ENCODE assay signal across 15 cellular contexts in genomic region chr18:24609249-24609648, GRCh38.
DNase-seq lines count a peak whose midpoint lies in the region; ATAC-seq and TF ChIP-seq lines count a peak whose summit lies in the region.
"Had no signal": no experiment of that assay in that cellular context is flagged by ENCODE, and none has a peak within 500 bp of the region (broad histone marks: within the 10 kb centered on the region; RNA-seq: fewer than 3 reads in every experiment).

No MANE protein-coding gene starts in this region.

- H4K20me1 ChIP-seq in hepatocyte (ENCODE audit: insufficient read depth, poor library complexity, severe bottlenecking): no peaks in the 10 kb centered on the region

- H3K9me3 ChIP-seq in SJCRH30 (replicated peaks) (no peaks in the 10 kb centered on the region), mesenchymal stem cell (ENCODE audit: control insufficient read depth, low read length) (no peaks in the 10 kb centered on the region), hepatocyte (ENCODE audit: low read depth) (no peaks in the 10 kb centered on the region)

- H4K91ac ChIP-seq in mesenchymal stem cell (ENCODE audit: low read length): no peak overlapping the region

- no peaks in the 10 kb centered on the region for H3K4me1 Mint-ChIP-seq in T-helper 2 cell treated with Interferon-gamma antibody and Interleukin-4, amounts not matched to agents 5 μg/mL and 100 μg/mL, for 36 hours (ENCODE audit: low read depth)
- H3K4me1 Mint-ChIP-seq: CD4-positive, alpha-beta memory T cell had no signal

- H3K4me1 ChIP-seq in SJCRH30 (no peaks in the 10 kb centered on the region), mesenchymal stem cell (ENCODE audit: control insufficient read depth, insufficient read depth, low read depth, low read length) (no peaks in the 10 kb centered on the region), hepatocyte (ENCODE audit: insufficient read depth) (no peaks in the 10 kb centered on the region)

- no peaks in the 10 kb centered on the region for H3K79me2 ChIP-seq in hepatocyte

- no peaks in the 10 kb centered on the region for H3K9me3 Mint-ChIP-seq in T-helper 2 cell treated with Interferon-gamma antibody and Interleukin-4, amounts not matched to agents 5 μg/mL and 100 μg/mL, for 36 hours
- H3K9me3 Mint-ChIP-seq: CD4-positive, alpha-beta memory T cell; H9 had no signal

- H2BK5ac ChIP-seq in mesenchymal stem cell (ENCODE audit: low read depth, low read length, poor library complexity, severe bottlenecking): no peak overlapping the region

- no peak overlapping the region for H3K4me3 ChIP-seq in SJCRH30
- no peak overlapping the region for H3K4me3 ChIP-seq in mesenchymal stem cell (ENCODE audit: insufficient read depth in 1 of 2, low read depth in 1 of 2, low read length in 2 of 2)
- H3K4me3 ChIP-seq in hepatocyte: no peak overlapping the region

- no peaks in the 10 kb centered on the region for H3K9me2 ChIP-seq in hepatocyte (replicated peaks; ENCODE audit: insufficient read depth)

- H2AFZ ChIP-seq in mesenchymal stem cell (ENCODE audit: low read depth, low read length) (no peak overlapping the region), hepatocyte (no peak overlapping the region)

- H2AK5ac ChIP-seq in mesenchymal stem cell (ENCODE audit: low read length, severe bottlenecking): no peak overlapping the region

- H3K9ac ChIP-seq in mesenchymal stem cell (ENCODE audit: low read length): no peak overlapping the region

- no peak overlapping the region for H3K4ac ChIP-seq in mesenchymal stem cell (ENCODE audit: low read depth in 1 of 2, low read length in 2 of 2)

- H3K27ac Mint-ChIP-seq in T-helper 2 cell treated with Interferon-gamma antibody and Interleukin-4, amounts not matched to agents 5 μg/mL and 100 μg/mL, for 36 hours: no peak overlapping the region
- H3K27ac Mint-ChIP-seq: CD4-positive, alpha-beta memory T cell had no signal

- TF ChIP-seq CTCF in hepatocyte (IDR thresholded peaks at IDR 0.05; ENCODE audit: poor library complexity): no peak

- no peak overlapping the region for H3K4me3 Mint-ChIP-seq in T-helper 2 cell treated with Interferon-gamma antibody and Interleukin-4, amounts not matched to agents 5 μg/mL and 100 μg/mL, for 36 hours
- H3K4me3 Mint-ChIP-seq: CD4-positive, alpha-beta memory T cell; H9 had no signal

- DNase-seq in AG20443 (ENCODE audit: low spot score) (peak; percentile 67), SJCRH30 (peak; percentile 57 to 59), mesenchymal stem cell (peak; percentile 10), hepatocyte (ENCODE audit: low spot score) (no peak), T1000 (lab: John Stamatoyannopoulos, UW) (no peak)
- DNase-seq in T-helper 2 cell treated with Interferon-gamma antibody and Interleukin-4, amounts not matched to agents 5 μg/mL and 100 μg/mL, for 36 hours (ENCODE audit: low spot score): no peak
- DNase-seq: C1 segment of cervical spinal cord; Calu3; CD4-positive, alpha-beta memory T cell; DMS53; DMS79 treated with DMSO at 0.1 percent for 48 hours; GF-D8; H9 had no signal

- WGBS in mesenchymal stem cell: 79% methylated on average over 6 of the region's 7 CpGs
- whole genome bisulfite sequencing in hepatocyte (ENCODE audit: low lambda C conversion rate, missing lambda C conversion rate): 74% methylated on average over 7 of the region's 7 CpGs

- H4K8ac ChIP-seq in mesenchymal stem cell (ENCODE audit: low read length): no peak overlapping the region

- no peaks in the 10 kb centered on the region for H3K27me3 ChIP-seq in SJCRH30
- H3K27me3 ChIP-seq in mesenchymal stem cell (ENCODE audit: control insufficient read depth in 1 of 2, insufficient read depth in 1 of 2, low read length in 2 of 2): peaks cover 7 to 12% of the 10 kb centered on the region in 2 experiments
- no peaks in the 10 kb centered on the region for H3K27me3 ChIP-seq in hepatocyte

- H2BK120ac ChIP-seq in mesenchymal stem cell (ENCODE audit: low read depth, low read length): no peak overlapping the region

- H3K18ac ChIP-seq in mesenchymal stem cell (ENCODE audit: low read depth in 1 of 2, low read length in 2 of 2): peak overlapping the region in 1 of 2 experiments; percentile 4

- H3K36me3 Mint-ChIP-seq in T-helper 2 cell treated with Interferon-gamma antibody and Interleukin-4, amounts not matched to agents 5 μg/mL and 100 μg/mL, for 36 hours (ENCODE audit: low read depth): no peaks in the 10 kb centered on the region
- H3K36me3 Mint-ChIP-seq: CD4-positive, alpha-beta memory T cell had no signal

- H3K36me3 ChIP-seq in SJCRH30 (no peaks in the 10 kb centered on the region), mesenchymal stem cell (ENCODE audit: control insufficient read depth in 1 of 2, insufficient read depth in 2 of 2, low read depth in 1 of 2, low read length in 2 of 2) (no peaks in the 10 kb centered on the region), hepatocyte (replicated peaks; ENCODE audit: insufficient read depth, low read depth) (no peaks in the 10 kb centered on the region)

- H3K23ac ChIP-seq in mesenchymal stem cell (ENCODE audit: low read length in 2 of 2): no peak overlapping the region

- H2BK12ac ChIP-seq in mesenchymal stem cell (ENCODE audit: low read length in 2 of 2): no peak overlapping the region

- H2BK15ac ChIP-seq in mesenchymal stem cell (ENCODE audit: low read depth, poor library complexity, severe bottlenecking): no peak overlapping the region

- H3K27me3 Mint-ChIP-seq in T-helper 2 cell treated with Interferon-gamma antibody and Interleukin-4, amounts not matched to agents 5 μg/mL and 100 μg/mL, for 36 hours (ENCODE audit: low read depth): peaks cover 3% of the 10 kb centered on the region

- H3K14ac ChIP-seq in mesenchymal stem cell (ENCODE audit: low read length in 2 of 2): no peak overlapping the region

- no peak for ATAC-seq in GM19035 (IDR thresholded peaks at IDR 0.05; ENCODE audit: unreplicated experiment)
- ATAC-seq: HCT116 had no signal

- H3K27ac ChIP-seq in SJCRH30: no peak overlapping the region
- no peak overlapping the region for H3K27ac ChIP-seq in mesenchymal stem cell (ENCODE audit: low read length, poor library complexity, severe bottlenecking)
- H3K27ac ChIP-seq in hepatocyte: no peak overlapping the region

- no peaks in the 10 kb centered on the region for H3K79me1 ChIP-seq in mesenchymal stem cell (replicated peaks; ENCODE audit: low read length, poor library complexity, severe bottlenecking)

- H3K4me2 ChIP-seq in mesenchymal stem cell (ENCODE audit: low read length, poor library complexity, severe bottlenecking): no peak overlapping the region
- no peak overlapping the region for H3K4me2 ChIP-seq in hepatocyte

Comparison
In these comparisons a context has a peak if more than half of its experiments do, and no peak if none do; other contexts are left out.
1. DNase-seq: peak in AG20443 (single experiment), SJCRH30 (2 of 2) and mesenchymal stem cell (single experiment); none in T-helper 2 cell treated with Interferon-gamma antibody and Interleukin-4, amounts not matched to agents 5 μg/mL and 100 μg/mL, for 36 hours (single experiment), hepatocyte (single experiment) and T1000 (single experiment).